Comparison of ENCODE assay signal across 1 cellular context in genomic region chr19:18831524-18832330, GRCh38.
TF ChIP-seq lines count a peak whose summit lies in the region.

Gene UPF1 (plus strand): TSS chr19:18831959. CDS start chr19:18832210, 251 bp downstream.

TF ChIP-seq in K562, 482 proteins besides CTCF, POLR2A, EP300 and RAD21 (continued from another document and continues in another):
- no peak for TF ChIP-seq RBM22 (IDR thresholded peaks at IDR 0.05; ENCODE audit: low read depth, low read length, poor library complexity, severe bottlenecking)
- TF ChIP-seq ARNT (IDR thresholded peaks at IDR 0.05): no peak
- no peak for TF ChIP-seq ZNF316 (IDR thresholded peaks at IDR 0.05)
- TF ChIP-seq ZNF146 (CRISPR knock-in tag; IDR thresholded peaks at IDR 0.05; ENCODE audit: unreplicated experiment): no peak
- no peak; the same call in none of the 2 replicates for TF ChIP-seq DMBX1 (CRISPR knock-in tag; IDR thresholded peaks at IDR 0.05; ENCODE audit: borderline replicate concordance)
- no peak for TF ChIP-seq USF1 (CRISPR knock-in tag; IDR thresholded peaks at IDR 0.05)
- no peak for TF ChIP-seq THRA (IDR thresholded peaks at IDR 0.05)
- TF ChIP-seq NONO (IDR thresholded peaks at IDR 0.05; ENCODE audit: low read depth in 2 of 2, low read length in 1 of 2): peak; percentile 82 to 92
- no peak; a peak in 1 of 4 replicates for TF ChIP-seq FOXA3 (CRISPR knock-in tag; conservative IDR thresholded peaks at IDR 0.05 in 1 of 2, IDR thresholded peaks at IDR 0.05 in 1 of 2)
- no peak for TF ChIP-seq ZKSCAN1 (IDR thresholded peaks at IDR 0.05; ENCODE audit: low read depth, low read length)
- peak; percentile 68; the same call in 1 of the 2 replicates for TF ChIP-seq MTA3 (IDR thresholded peaks at IDR 0.05; ENCODE audit: borderline replicate concordance)
- no peak for TF ChIP-seq HINFP (tag; conservative IDR thresholded peaks at IDR 0.05; ENCODE audit: low read depth)
- no peak for TF ChIP-seq ZNF324 (CRISPR knock-in tag; IDR thresholded peaks at IDR 0.05)
- no peak for TF ChIP-seq MCM7 (IDR thresholded peaks at IDR 0.05)
- no peak for TF ChIP-seq CEBPZ (IDR thresholded peaks at IDR 0.05; ENCODE audit: borderline replicate concordance, low read depth, low read length)
- TF ChIP-seq CLOCK (CRISPR knock-in tag; IDR thresholded peaks at IDR 0.05; ENCODE audit: borderline replicate concordance): 0 out of 2 replicates have a peak, but pooled peaks have one; percentile 22
- TF ChIP-seq ZNF592 (IDR thresholded peaks at IDR 0.05): peak; percentile 76
- TF ChIP-seq FOXK1 (CRISPR knock-in tag; IDR thresholded peaks at IDR 0.05; ENCODE audit: borderline replicate concordance): peak; percentile 18; the same call in 1 of the 2 replicates
- TF ChIP-seq E2F5 (CRISPR knock-in tag; IDR thresholded peaks at IDR 0.05): no peak
- TF ChIP-seq ZNF12 (CRISPR knock-in tag; IDR thresholded peaks at IDR 0.05): peak; percentile 67
- TF ChIP-seq TAL1 (IDR thresholded peaks at IDR 0.05): no peak
- TF ChIP-seq TSC22D4 (tag; IDR thresholded peaks at IDR 0.05): no peak
- TF ChIP-seq BHLHE40 (IDR thresholded peaks at IDR 0.05; ENCODE audit: low read length): peak; percentile 44; the same call in 1 of the 2 replicates
- TF ChIP-seq KDM2B (CRISPR knock-in tag; IDR thresholded peaks at IDR 0.05): no peak
- no peak for TF ChIP-seq THRB (CRISPR knock-in tag; conservative IDR thresholded peaks at IDR 0.05)
- TF ChIP-seq SOX6 (IDR thresholded peaks at IDR 0.05): no peak
- peak in 1 of 2 experiments; percentile 24; a peak in 1 of 4 replicates for TF ChIP-seq RCOR1 (IDR thresholded peaks at IDR 0.05; ENCODE audit: borderline replicate concordance in 1 of 2, low read depth in 2 of 2, low read length in 2 of 2)
- peak; percentile 9; the same call in 1 of the 2 replicates for TF ChIP-seq ARID4B (CRISPR knock-in tag; IDR thresholded peaks at IDR 0.05)
- TF ChIP-seq SMARCA5 (IDR thresholded peaks at IDR 0.05): no peak
- TF ChIP-seq TAF15 (IDR thresholded peaks at IDR 0.05; ENCODE audit: low read depth, low read length): no peak
- no peak for TF ChIP-seq RBM14 (IDR thresholded peaks at IDR 0.05; ENCODE audit: borderline replicate concordance, insufficient read depth, low read depth, low read length)
- TF ChIP-seq E2F6 (IDR thresholded peaks at IDR 0.05; ENCODE audit: borderline replicate concordance in 1 of 2, extremely low read depth in 1 of 2, insufficient read depth in 1 of 2, insufficient read length in 1 of 2, low read depth in 1 of 2, low read length in 1 of 2, poor library complexity in 1 of 2, severe bottlenecking in 1 of 2): peak; percentile 54 to 88
- TF ChIP-seq MYBL2 (IDR thresholded peaks at IDR 0.05; ENCODE audit: low read depth): no peak
- no peak for TF ChIP-seq MYBL2 (CRISPR knock-in tag; IDR thresholded peaks at IDR 0.05; ENCODE audit: borderline replicate concordance)
- no peak for TF ChIP-seq HEY1 (CRISPR knock-in tag; IDR thresholded peaks at IDR 0.05; ENCODE audit: borderline replicate concordance)
- no peak for TF ChIP-seq ZNF695 (CRISPR knock-in tag; IDR thresholded peaks at IDR 0.05)
- TF ChIP-seq BACH1 (tag; IDR thresholded peaks at IDR 0.05): no peak; the same call in 1 of the 2 replicates
- TF ChIP-seq ATF7 (IDR thresholded peaks at IDR 0.05): peak; percentile 57; the same call in 1 of the 2 replicates
